Comparison of ENCODE assay signal across 8 cellular contexts in genomic region chr4:1871471-1872021, GRCh38. TPM values are rescaled to one million over a fixed set of nuclear protein-coding genes. Genes with fewer than 3 reads are reported as not detected.
A peak's percentile ranks its signal among the peaks of the same experiment; 100 is the strongest.
DNase-seq lines count a peak whose midpoint lies in the region; ATAC-seq and TF ChIP-seq lines count a peak whose summit lies in the region.

No MANE protein-coding gene starts in this region.

- H3K9me3 Mint-ChIP-seq in mesothelial cell of epicardium = no peaks in the 10 kb centered on the region

- no peak overlapping the region for H3K27ac Mint-ChIP-seq in mesothelial cell of epicardium

- peaks cover 6% of the 10 kb centered on the region; the same call in 1 of the 2 replicates for H3K4me1 ChIP-seq in HUES64 (ENCODE audit: insufficient read depth, low read length)
- H3K4me1 ChIP-seq in colonic mucosa = peaks cover 8% of the 10 kb centered on the region

- peak overlapping the region; percentile 78 for H3K9ac ChIP-seq in HUES64 (ENCODE audit: low read depth, low read length)
- peak overlapping the region in 1 of 2 donors; percentile 71 for H3K9ac ChIP-seq in colonic mucosa (ENCODE audit: low read depth in 2 of 2, low read length in 2 of 2)

- peak overlapping the region; percentile 87; the same call in 1 of the 2 replicates for H3K27ac ChIP-seq in HUES64 (ENCODE audit: low read depth, low read length)
- H3K27ac ChIP-seq in colonic mucosa = peak overlapping the region; percentile 81

- H3K36me3 Mint-ChIP-seq in mesothelial cell of epicardium = no peaks in the 10 kb centered on the region

- H3K4me1 Mint-ChIP-seq in mesothelial cell of epicardium = peaks cover 13% of the 10 kb centered on the region

- H3K36me3 ChIP-seq in HUES64 (ENCODE audit: insufficient read depth, low read length) = no peaks in the 10 kb centered on the region
- no peaks in the 10 kb centered on the region for H3K36me3 ChIP-seq in colonic mucosa

- peaks cover 3% of the 10 kb centered on the region for H3K27me3 Mint-ChIP-seq in mesothelial cell of epicardium (ENCODE audit: low read depth)

- ATAC-seq in GM21367 (IDR thresholded peaks at IDR 0.05; ENCODE audit: unreplicated experiment) = peak; percentile 14

- H3K4me3 Mint-ChIP-seq in mesothelial cell of epicardium = peak overlapping the region; percentile 36

- H3K4me3 ChIP-seq in HUES64 (ENCODE audit: low read length) (peak overlapping the region; percentile 75), colonic mucosa (peak overlapping the region; percentile 70)

- TF ChIP-seq CTCF in colonic mucosa (IDR thresholded peaks at IDR 0.05) (no peak), mesothelial cell of epicardium (IDR thresholded peaks at IDR 0.05; ENCODE audit: unreplicated experiment) (no peak)

- H3K9me3 ChIP-seq in HUES64 (ENCODE audit: insufficient read depth, low read depth, low read length) (no peaks in the 10 kb centered on the region), colonic mucosa (no peaks in the 10 kb centered on the region)

- WGBS in HUES64 = under 1% methylated on average over 79 of the region's 79 CpGs

- peak; percentile 42 for DNase-seq in ELR (ENCODE audit: low read depth)
- DNase-seq in colonic mucosa = peak; percentile 37
- DNase-seq in mesothelial cell of epicardium (ENCODE audit: low spot score in 2 of 2, unreplicated experiment in 2 of 2) = peak in 1 of 2 experiments; percentile 63
- DNase-seq in central memory CD4-positive, alpha-beta T cell = no peak
- no peak for DNase-seq in NK-92 (lab: John Stamatoyannopoulos, UW; ENCODE audit: unreplicated experiment)
- DNase-seq in middle frontal gyrus (ENCODE audit: extremely low spot score, low spot score) = no peak

- H3K27me3 ChIP-seq in HUES64 (ENCODE audit: insufficient read depth, low read length) (peaks cover 36% of the 10 kb centered on the region), colonic mucosa (no peaks in the 10 kb centered on the region)

- intact Hi-C loops in colonic mucosa (cut with DNase I) = no loop called here

RNA-seq across cellular contexts. Expression of gene NSD2, which starts 0.4 kb away (rescaled TPM):
- 73.3 TPM for polyA plus RNA-seq in HUES64 (2013, experiment 1 of 2)
- polyA plus RNA-seq in HUES64 (2013, experiment 2 of 2) = 73.7 TPM
- total RNA-seq in colonic mucosa (100 to 1,000 TPM in 1 of 2 donors, 10 to 100 TPM in 1; 80.1 to 176 TPM), mesothelial cell of epicardium (109 to 119 TPM (median 115 TPM) in 3 replicates)

RNA-seq across cellular contexts. Expression of gene LETM1, which starts 15.6 kb away (rescaled TPM):
- polyA plus RNA-seq in HUES64 (2013, experiment 1 of 2) = 21.5 TPM
- polyA plus RNA-seq in HUES64 (2013, experiment 2 of 2) = 21.5 TPM
- total RNA-seq in colonic mucosa (100 to 1,000 TPM in 1 of 2 donors, 10 to 100 TPM in 1; 76.2 to 139 TPM), mesothelial cell of epicardium (48.6 to 50.9 TPM (median 48.7 TPM) in 3 replicates)

Comparison
In these comparisons a context has a peak if more than half of its experiments do, and no peak if none do; other contexts are left out.
1. DNase-seq: peak in ELR (single experiment) and colonic mucosa (single experiment); none in central memory CD4-positive, alpha-beta T cell (single experiment), NK-92 (single experiment) and middle frontal gyrus (single experiment).